1 cellular context compared by ENCODE assay signal in genomic region chr9:107142430-107142829, GRCh38.
TF ChIP-seq lines count a peak whose summit lies in the region.

No MANE protein-coding gene starts in this region.

TF ChIP-seq in WTC11, 78 proteins besides CTCF, POLR2A, EP300 and RAD21 (continued from another document):
- no peak for TF ChIP-seq PRDM15 (CRISPR knock-in tag; IDR thresholded peaks at IDR 0.05)
- no peak for TF ChIP-seq GRHL2 (CRISPR knock-in tag; IDR thresholded peaks at IDR 0.05; ENCODE audit: insufficient replicate concordance, severe bottlenecking)
- TF ChIP-seq NR1H2 (CRISPR knock-in tag; IDR thresholded peaks at IDR 0.05), result no peak
- no peak for TF ChIP-seq GABPB1 (CRISPR knock-in tag; IDR thresholded peaks at IDR 0.05)
- no peak for TF ChIP-seq ATF2 (CRISPR knock-in tag; IDR thresholded peaks at IDR 0.05; ENCODE audit: borderline replicate concordance, low read depth)
- no peak for TF ChIP-seq TP53 (CRISPR knock-in tag; IDR thresholded peaks at IDR 0.05)
- TF ChIP-seq USF2 (CRISPR knock-in tag; IDR thresholded peaks at IDR 0.05), result no peak
